Comparison of ENCODE assay signal across 8 cellular contexts in the genomic region with DNA sequence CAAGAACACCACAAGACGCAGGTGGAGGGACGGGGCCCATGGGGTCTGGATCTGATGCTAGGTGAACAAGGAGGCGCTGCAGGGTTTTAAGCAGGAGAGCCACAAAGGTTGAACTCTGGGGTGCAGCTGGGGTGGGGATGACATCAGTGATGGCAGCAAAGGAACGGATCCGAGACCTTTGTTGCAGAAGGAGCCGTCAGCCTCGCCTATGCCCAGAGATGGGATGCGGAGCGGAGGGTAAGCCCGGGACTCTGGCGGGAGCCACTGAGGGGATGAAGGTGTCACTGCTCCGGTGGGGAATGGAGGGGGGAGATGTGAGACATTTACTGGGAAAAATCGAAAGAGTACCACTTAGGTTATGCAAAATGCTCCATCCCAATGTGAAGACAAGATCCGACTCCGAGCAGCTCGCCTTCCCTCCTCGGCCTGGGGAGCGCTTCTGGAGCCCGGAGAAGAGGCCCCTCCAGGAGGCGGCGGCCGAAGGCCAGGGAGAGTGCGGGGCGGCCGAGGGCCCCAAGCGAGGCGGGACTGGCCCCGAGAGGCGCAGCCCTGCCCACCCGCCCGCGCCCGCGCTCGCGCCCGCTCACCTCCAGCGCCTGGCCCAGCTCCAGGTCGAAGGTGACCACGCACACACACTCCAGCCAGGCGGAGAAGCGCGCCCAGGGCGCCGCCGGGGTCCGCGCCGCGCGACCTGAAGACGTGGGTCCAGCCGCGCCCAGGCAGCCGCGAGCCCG. TPM values are rescaled to one million over a fixed set of nuclear protein-coding genes. Genes with fewer than 3 reads are reported as not detected.
A peak's percentile ranks its signal among the peaks of the same experiment; 100 is the strongest.
DNase-seq lines count a peak whose midpoint lies in the region; ATAC-seq and TF ChIP-seq lines count a peak whose summit lies in the region.

No MANE protein-coding gene starts in this region.

- no peak for TF ChIP-seq POLR2A in heart left ventricle (IDR thresholded peaks at IDR 0.05)

- TF ChIP-seq CTCF in heart left ventricle (IDR thresholded peaks at IDR 0.05) (no peak), ascending aorta (IDR thresholded peaks at IDR 0.05) (no peak), lower lobe of right lung (IDR thresholded peaks at IDR 0.05) (no peak), upper lobe of right lung (IDR thresholded peaks at IDR 0.05) (no peak)

- H3K9me3 ChIP-seq in heart left ventricle (no peaks in the 10 kb centered on the region), ascending aorta (no peaks in the 10 kb centered on the region), lower lobe of right lung (no peaks in the 10 kb centered on the region), upper lobe of right lung (no peaks in the 10 kb centered on the region)

- H3K36me3 ChIP-seq in heart left ventricle (no peaks in the 10 kb centered on the region), ascending aorta (no peaks in the 10 kb centered on the region), lower lobe of right lung (no peaks in the 10 kb centered on the region), upper lobe of right lung (no peaks in the 10 kb centered on the region)

- no peaks in the 10 kb centered on the region for H3K27me3 ChIP-seq in heart left ventricle
- no peaks in the 10 kb centered on the region for H3K27me3 ChIP-seq in ascending aorta
- H3K27me3 ChIP-seq in lower lobe of right lung (ENCODE audit: low read depth): no peaks in the 10 kb centered on the region
- H3K27me3 ChIP-seq in upper lobe of right lung: no peaks in the 10 kb centered on the region

- WGBS in heart left ventricle, 4 donors: 14 to 20% (median 17%) methylated on average over 40 to 57 of the region's 57 CpGs

- DNase-seq in heart left ventricle (peak in 1 of 5 donors; percentile 16), Right ventricle myocardium inferior (ENCODE audit: missing footprints) (no peak), ascending aorta (ENCODE audit: low spot score in 2 of 2) (no peak), lower lobe of right lung (no peak), upper lobe of right lung (no peak), NCI-H774 (lab: John Stamatoyannopoulos, UW) (no peak), HUDEP-2 (lab: John Stamatoyannopoulos, UW; ENCODE audit: unreplicated experiment in 76 of 76) (no peak)

- peak overlapping the region in 7 of 12 donors; percentile 27 to 98 (median 63) for H3K27ac ChIP-seq in heart left ventricle
- H3K27ac ChIP-seq in ascending aorta: no peak overlapping the region
- peak overlapping the region; percentile 98 for H3K27ac ChIP-seq in lower lobe of right lung
- peak overlapping the region; percentile 58 for H3K27ac ChIP-seq in upper lobe of right lung

- peak overlapping the region; percentile 45 to 95 (median 80) for H3K4me3 ChIP-seq in heart left ventricle
- H3K4me3 ChIP-seq in ascending aorta: peak overlapping the region; percentile 87 to 96
- peak overlapping the region; percentile 81 for H3K4me3 ChIP-seq in lower lobe of right lung
- H3K4me3 ChIP-seq in upper lobe of right lung: peak overlapping the region; percentile 66

- H3K4me1 ChIP-seq in heart left ventricle (peaks cover 0 to 18% (median 11%) of the 10 kb centered on the region in 12 donors), ascending aorta (peaks cover 10% of the 10 kb centered on the region in 2 donors), lower lobe of right lung (peaks cover 18% of the 10 kb centered on the region), upper lobe of right lung (peaks cover 10% of the 10 kb centered on the region)

- ATAC-seq in heart left ventricle (peak in 2 of 4 donors; percentile 2 to 38), Right ventricle myocardium inferior (no peak), lower lobe of right lung (peak; percentile 25 to 45), upper lobe of right lung (peak; percentile 34), GM18907 (IDR thresholded peaks at IDR 0.05; ENCODE audit: unreplicated experiment) (no peak)

- intact Hi-C loops in heart left ventricle (cut with DNase I): loop anchor here in 9 of 10 donors (2.0 to 5.0 kb wide), 6 partner anchors 16 to 76 kb away; a partner anchor contains a TSS
- intact Hi-C loops in Right ventricle myocardium inferior (cut with DNase I): loop anchor here (5.0 kb wide), 1 partner anchor 34 kb away; no protein-coding TSS in a partner anchor
- intact Hi-C loops in ascending aorta (cut with DNase I): no loop called here
- intact Hi-C loops in lower lobe of right lung (cut with DNase I): loop anchor here (10.0 kb wide), 1 partner anchor 52 kb away; a partner anchor contains a TSS
- intact Hi-C loops in upper lobe of right lung (cut with DNase I): loop anchor here (10.0 kb wide), 1 partner anchor 52 kb away; a partner anchor contains a TSS

RNA-seq across cellular contexts. Expression of a gene that starts 0.4 kb away (rescaled TPM):
- 1 to 10 TPM; 1.0 to 3.2 (median 2.0) TPM for total RNA-seq in heart left ventricle
- 1 to 10 TPM; 1.0 to 1.3 TPM for polyA plus RNA-seq in heart left ventricle
- total RNA-seq in Right ventricle myocardium inferior: 1.7 TPM
- 1.4 TPM for total RNA-seq in ascending aorta
- total RNA-seq in lower lobe of right lung: 14.4 TPM
- 9.3 TPM for total RNA-seq in upper lobe of right lung

RNA-seq across cellular contexts. Expression of a gene that starts 16.7 kb away (rescaled TPM):
- total RNA-seq in heart left ventricle (10 to 100 TPM; 31.6 to 68.1 (median 41.5) TPM), Right ventricle myocardium inferior (42.4 TPM), ascending aorta (55.5 TPM), lower lobe of right lung (52.5 TPM), upper lobe of right lung (54.0 TPM)
- 10 to 100 TPM; 29.6 to 42.4 TPM for polyA plus RNA-seq in heart left ventricle

RNA-seq across cellular contexts. Expression of a gene that starts 18.9 kb away (rescaled TPM):
- total RNA-seq in heart left ventricle (100 to 1,000 TPM in 2 of 9 donors, 10 to 100 TPM in 7; 44.4 to 139 (median 57.9) TPM), Right ventricle myocardium inferior (70.6 TPM), ascending aorta (287 TPM), lower lobe of right lung (256 TPM), upper lobe of right lung (308 TPM)
- 10 to 100 TPM; 35.1 to 40.3 TPM for polyA plus RNA-seq in heart left ventricle

RNA-seq across cellular contexts. Expression of a gene that starts 56.2 kb away (rescaled TPM):
- total RNA-seq in heart left ventricle (10 to 100 TPM in 1 of 9 donors, 1 to 10 TPM in 8; 5.0 to 12.1 (median 7.0) TPM), Right ventricle myocardium inferior (10.0 TPM), ascending aorta (117 TPM), lower lobe of right lung (13.1 TPM), upper lobe of right lung (26.1 TPM)
- polyA plus RNA-seq in heart left ventricle: 1 to 10 TPM; 7.8 to 9.9 TPM

Comparison
In these comparisons a context has a peak if more than half of its experiments do, and no peak if none do; other contexts are left out.
1. ATAC-seq: peak in lower lobe of right lung (2 of 2) and upper lobe of right lung (single experiment); none in Right ventricle myocardium inferior (single experiment) and GM18907 (single experiment).
2. H3K27ac ChIP-seq: peak in heart left ventricle (7 of 12), lower lobe of right lung (single experiment) and upper lobe of right lung (single experiment); none in ascending aorta (0 of 2).
3. Peak in every context shown above with its lines, with median percentiles within 50 percentile points of each other: H3K4me3 ChIP-seq.